21 cellular contexts compared by ENCODE assay signal in genomic region chr12:90621927-90622326, GRCh38.
DNase-seq lines count a peak whose midpoint lies in the region; ATAC-seq and TF ChIP-seq lines count a peak whose summit lies in the region.
"Had no signal": no experiment of that assay in that cellular context is flagged by ENCODE, and none has a peak within 500 bp of the region (broad histone marks: within the 10 kb centered on the region; RNA-seq: fewer than 3 reads in every experiment).

No MANE protein-coding gene starts in this region.

- H3K9me3 ChIP-seq in upper lobe of right lung: no peaks in the 10 kb centered on the region
- H3K9me3 ChIP-seq: A549 had no signal

- H3K4me1 ChIP-seq in upper lobe of right lung: no peaks in the 10 kb centered on the region

- H3K36me3 ChIP-seq in upper lobe of right lung: no peaks in the 10 kb centered on the region

- H3K27me3 ChIP-seq in upper lobe of right lung: no peaks in the 10 kb centered on the region

- no peak overlapping the region for H3K27ac ChIP-seq in upper lobe of right lung
- H3K27ac ChIP-seq: A549 had no signal

- TF ChIP-seq CTCF in fibroblast of the aortic adventitia (IDR thresholded peaks at IDR 0.05; ENCODE audit: insufficient read depth, low read length) (no peak), upper lobe of right lung (IDR thresholded peaks at IDR 0.05) (no peak)

- intact Hi-C loops in left ventricle myocardium superior (cut with micrococcal nuclease) (no loop called here), cardiac septum (cut with DNase I) (no loop called here), upper lobe of right lung (cut with DNase I) (no loop called here)

- no peak overlapping the region for H3K4me3 ChIP-seq in fibroblast of the aortic adventitia (ENCODE audit: low read depth, low read length)
- no peak overlapping the region for H3K4me3 ChIP-seq in upper lobe of right lung
- H3K4me3 ChIP-seq: A549 had no signal

- ATAC-seq in left ventricle myocardium superior: peak; percentile 68
- no peak for ATAC-seq in upper lobe of right lung
- ATAC-seq: A549; activated CD4-positive, alpha-beta T cell treated with anti-CD3 and anti-CD28 coated beads for 36 hours; HCT116; stimulated activated memory B cell treated with anti-CD40 and anti-IgM and Interleukin-4, amounts not matched to agents 10 μg/mL and 1 μg/mL and 100 μg/mL, for 72 hours had no signal

- no peak for DNase-seq in left ventricle myocardium superior
- no peak for DNase-seq in cardiac septum (ENCODE audit: low spot score)
- DNase-seq in amniotic stem cell (lab: John Stamatoyannopoulos, UW): peak; percentile 10
- DNase-seq in fibroblast of the aortic adventitia (ENCODE audit: low read depth): peak; percentile 57
- DNase-seq in stimulated activated CD4-positive, alpha-beta T cell treated with anti-CD3 and anti-CD28 coated beads, Interleukin-4, amount 100 ng/mL, for 4 hours: no peak
- no peak for DNase-seq in inferior parietal cortex (ENCODE audit: extremely low spot score)
- no peak for DNase-seq in stimulated activated CD8-positive, alpha-beta memory T cell treated with anti-CD3 and anti-CD28 coated beads, Interleukin-4, amount 100 ng/mL, for 48 hours
- DNase-seq in upper lobe of right lung: no peak
- DNase-seq: activated CD4-positive, alpha-beta T cell treated with anti-CD3 and anti-CD28 coated beads for 36 hours; activated CD8-positive, alpha-beta memory T cell treated with anti-CD3 and anti-CD28 coated beads, Interleukin-2, amount 50 U/mL, for 48 hours; effector memory CD4-positive, alpha-beta T cell; GDM1; kidney; NCI-H1092; NCI-H2171 treated with DMSO at 0.1 percent for 48 hours; NK-92 treated with Interleukin-12 subunit alpha and Interleukin-12 subunit beta, amount 100 ng/mL, for 24 hours; occipital lobe; SHP77 treated with DMSO at 0.1 percent for 48 hours had no signal

Comparison
In these comparisons a context has a peak if more than half of its experiments do, and no peak if none do; other contexts are left out.
1. DNase-seq: peak in amniotic stem cell (single experiment) and fibroblast of the aortic adventitia (single experiment); none in left ventricle myocardium superior (single experiment), cardiac septum (single experiment), stimulated activated CD4-positive, alpha-beta T cell treated with anti-CD3 and anti-CD28 coated beads, Interleukin-4, amount 100 ng/mL, for 4 hours (0 of 2), inferior parietal cortex (single experiment), stimulated activated CD8-positive, alpha-beta memory T cell treated with anti-CD3 and anti-CD28 coated beads, Interleukin-4, amount 100 ng/mL, for 48 hours (single experiment) and upper lobe of right lung (single experiment).